17 cellular contexts compared by ENCODE assay signal in the genomic region with DNA sequence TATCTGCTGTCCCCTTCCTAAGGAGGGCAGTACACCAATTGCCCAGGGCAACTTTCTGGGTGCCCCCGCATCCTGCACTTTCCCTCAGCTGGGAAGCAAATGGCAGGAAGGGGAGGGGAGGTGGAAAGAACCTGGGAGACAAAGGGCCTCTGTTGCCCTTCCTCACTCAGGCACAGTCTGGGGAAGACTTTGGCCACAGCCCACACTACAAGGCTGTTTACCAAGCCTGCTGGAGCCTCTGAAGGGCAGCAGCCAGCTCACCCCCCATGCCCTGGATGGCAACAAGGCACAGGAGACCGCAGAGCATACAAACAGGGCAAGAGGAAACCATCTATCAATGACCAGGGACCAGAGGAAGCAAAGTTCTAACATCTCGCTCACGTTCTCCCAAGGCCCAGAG. TPM values are rescaled to one million over a fixed set of nuclear protein-coding genes. Genes with fewer than 3 reads are reported as not detected.
DNase-seq lines count a peak whose midpoint lies in the region; ATAC-seq lines count a peak whose summit lies in the region.
"Had no signal": no experiment of that assay in that cellular context is flagged by ENCODE, and none has a peak within 500 bp of the region (broad histone marks: within the 10 kb centered on the region; RNA-seq: fewer than 3 reads in every experiment).

No MANE protein-coding gene starts in this region.

- H3K27ac ChIP-seq in epithelial cell of prostate (peak overlapping the region; percentile 88), muscle layer of colon (ENCODE audit: low read depth, low read length) (peak overlapping the region; percentile 12)

- intact Hi-C loops in left cardiac atrium (cut with DNase I), result no loop called here

- ATAC-seq in left cardiac atrium, result no peak
- ATAC-seq: Panc1 had no signal

- H3K36me3 ChIP-seq in muscle layer of colon (ENCODE audit: insufficient read depth, low read length), result no peaks in the 10 kb centered on the region

- DNase-seq in HT1080 (ENCODE audit: low read depth) (peak; percentile 36), epithelial cell of prostate (ENCODE audit: low read depth, low spot score) (no peak), superior temporal gyrus (ENCODE audit: extremely low spot score) (peak; percentile 20), GM19238 (ENCODE audit: insufficient read length, low spot score) (no peak), left cardiac atrium (no peak), glomerular visceral epithelial cell (ENCODE audit: extremely low spot score) (no peak)
- DNase-seq: AML-193; CD4-positive, alpha-beta T cell; Karpas-422; MM.1S; NCI-H1105 treated with DMSO at 0.1 percent for 48 hours; NCI-H187 treated with DMSO at 0.1 percent for 48 hours; NCI-H2171 treated with DMSO at 0.1 percent for 48 hours; NCI-H774; SHP77 had no signal

- H3K27me3 ChIP-seq in muscle layer of colon (ENCODE audit: control insufficient read depth in 1 of 2, insufficient read depth in 2 of 2, low read length in 2 of 2), result no peaks in the 10 kb centered on the region

- H3K9me3 ChIP-seq in muscle layer of colon (ENCODE audit: low read length), result no peaks in the 10 kb centered on the region

- H3K9ac ChIP-seq in muscle layer of colon (ENCODE audit: low read length), result no peak overlapping the region

- peaks cover 49% of the 10 kb centered on the region for H3K4me1 ChIP-seq in muscle layer of colon (ENCODE audit: insufficient read depth, low read length)

- no peak overlapping the region for H3K4me3 ChIP-seq in muscle layer of colon (ENCODE audit: low read depth in 1 of 2, low read length in 2 of 2)

RNA-seq across cellular contexts. Expression of a gene that starts 42.4 kb away (rescaled TPM):
- 0.10 and 0.74 TPM in 2 replicates for total RNA-seq in HT1080 (2014; rRNA removed; shearing (Covaris generic))
- polyA plus RNA-seq in HT1080 (2015; cell fraction: cytosol; rRNA removed), result 3.0 and 4.7 TPM in 2 replicates
- polyA plus RNA-seq in HT1080 (2015; cell fraction: nucleus; rRNA removed), result 5.8 and 6.1 TPM in 2 replicates
- 10 to 100 TPM; 20.1 to 22.4 TPM for total RNA-seq in left cardiac atrium

Comparison
In these comparisons a context has a peak if more than half of its experiments do, and no peak if none do; other contexts are left out.
1. DNase-seq: peak in HT1080 (single experiment) and superior temporal gyrus (single experiment); none in epithelial cell of prostate (single experiment), GM19238 (single experiment), left cardiac atrium (single experiment) and glomerular visceral epithelial cell (single experiment).
2. RNA of a gene that starts 42.4 kb away (total RNA-seq): 20.1 to 22.4 TPM in left cardiac atrium; 0.10 to 0.74 TPM in HT1080; every median in the first group is over 10 times any median in the second.